ENCODE assay signal across 12 cellular contexts in the genomic region with DNA sequence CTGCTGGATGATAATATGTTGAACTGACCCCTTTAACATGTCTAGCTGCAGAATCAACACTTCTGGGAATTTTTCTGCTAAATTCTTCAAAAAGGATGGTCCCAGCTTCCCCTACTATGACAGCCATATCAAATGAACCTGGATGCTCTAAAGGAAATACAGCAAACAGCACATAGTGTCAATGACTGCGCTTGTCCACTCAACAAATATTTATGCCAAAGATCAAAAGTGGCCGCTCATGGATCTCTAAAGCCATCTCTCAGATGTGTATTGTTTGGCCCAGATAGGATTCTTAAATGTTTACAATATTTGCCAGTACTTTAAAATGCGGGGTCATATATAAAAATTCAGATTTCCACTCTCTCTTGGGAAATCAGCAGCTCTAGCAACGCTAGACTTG. TPM values are rescaled to one million over a fixed set of nuclear protein-coding genes. Genes with fewer than 3 reads are reported as not detected.
A peak's percentile ranks its signal among the peaks of the same experiment; 100 is the strongest.
DNase-seq lines count a peak whose midpoint lies in the region; ATAC-seq and TF ChIP-seq lines count a peak whose summit lies in the region.
"Had no signal": no experiment of that assay in that cellular context is flagged by ENCODE, and none has a peak within 500 bp of the region (broad histone marks: within the 10 kb centered on the region; RNA-seq: fewer than 3 reads in every experiment).

No MANE protein-coding gene starts in this region.

- H3K4me1 Mint-ChIP-seq in MCF 10A (ENCODE audit: insufficient read depth, unreplicated experiment) (no peaks in the 10 kb centered on the region), Caco-2 (ENCODE audit: low read depth, unreplicated experiment) (peaks cover 18% of the 10 kb centered on the region), WTC11 (peaks cover 41% of the 10 kb centered on the region), neural crest cell (peaks cover 11% of the 10 kb centered on the region)

- H3K27ac ChIP-seq in breast epithelium, result no peak overlapping the region

- peak overlapping the region in 2 of 3 donors; percentile 82 to 94 for H3K4me3 ChIP-seq in breast epithelium
- H3K4me3 ChIP-seq in Caco-2 (ENCODE audit: low read depth, low read length), result peak overlapping the region; percentile 24
- H3K4me3 ChIP-seq in HAP-1, result no peak overlapping the region

- BruUV-seq in MCF 10A (replicated peaks; lab: Mats Ljungman, UMichigan) (no TSS peak), Caco-2 (replicated peaks; lab: Mats Ljungman, UMichigan) (no TSS peak)

- H3K4me1 ChIP-seq in breast epithelium (no peaks in the 10 kb centered on the region), Caco-2 (peaks cover 41% of the 10 kb centered on the region), HAP-1 (peaks cover 19% of the 10 kb centered on the region)

- H3K9me3 ChIP-seq in breast epithelium (no peaks in the 10 kb centered on the region), Caco-2 (no peaks in the 10 kb centered on the region), HAP-1 (no peaks in the 10 kb centered on the region)

- H3K27ac Mint-ChIP-seq in MCF 10A (ENCODE audit: low read depth, unreplicated experiment) (no peak overlapping the region), Caco-2 (ENCODE audit: unreplicated experiment) (peak overlapping the region; percentile 4), WTC11 (no peak overlapping the region), neural crest cell (ENCODE audit: unreplicated experiment) (no peak overlapping the region)

- ATAC-seq in WTC11 (no peak), HG03135 (IDR thresholded peaks at IDR 0.05; ENCODE audit: unreplicated experiment) (no peak)

- H3K36me3 ChIP-seq in breast epithelium (peaks cover 3% of the 10 kb centered on the region), Caco-2 (ENCODE audit: control insufficient read depth, insufficient read depth, low read length) (no peaks in the 10 kb centered on the region; the same call in 1 of the 2 replicates), HAP-1 (replicated peaks) (no peaks in the 10 kb centered on the region)

- H3K27me3 Mint-ChIP-seq in MCF 10A (ENCODE audit: insufficient read depth, unreplicated experiment), result no peaks in the 10 kb centered on the region
- no peaks in the 10 kb centered on the region for H3K27me3 Mint-ChIP-seq in Caco-2 (ENCODE audit: insufficient read depth, unreplicated experiment)
- H3K27me3 Mint-ChIP-seq in WTC11 (ENCODE audit: low read depth), result no peaks in the 10 kb centered on the region
- peaks cover 22% of the 10 kb centered on the region for H3K27me3 Mint-ChIP-seq in neural crest cell (ENCODE audit: low read depth)

- no peaks in the 10 kb centered on the region for H3K9me3 Mint-ChIP-seq in MCF 10A (ENCODE audit: unreplicated experiment)
- no peaks in the 10 kb centered on the region for H3K9me3 Mint-ChIP-seq in Caco-2 (ENCODE audit: unreplicated experiment)
- H3K9me3 Mint-ChIP-seq in WTC11, result no peaks in the 10 kb centered on the region
- no peaks in the 10 kb centered on the region for H3K9me3 Mint-ChIP-seq in neural crest cell

- CTCF ChIA-PET in MCF 10A (lab: Yijun Ruan, JAX), result no interaction called here
- CTCF ChIA-PET in Caco-2 (lab: Charles Lee), result interaction anchor here (0.6 kb wide), 1 partner anchor 54 kb away, joined by 3 read pairs; no protein-coding TSS in a partner anchor
- CTCF ChIA-PET in WTC11 (lab: Charles Lee), result no interaction called here

- H3K4me3 Mint-ChIP-seq in MCF 10A (ENCODE audit: unreplicated experiment), result no peak overlapping the region
- H3K4me3 Mint-ChIP-seq in Caco-2 (ENCODE audit: unreplicated experiment), result peak overlapping the region; percentile 82
- no peak overlapping the region for H3K4me3 Mint-ChIP-seq in WTC11
- H3K4me3 Mint-ChIP-seq in neural crest cell, result peak overlapping the region; percentile 50

- H3K36me3 Mint-ChIP-seq in MCF 10A (ENCODE audit: insufficient read depth, unreplicated experiment), result no peaks in the 10 kb centered on the region
- peaks cover 68% of the 10 kb centered on the region for H3K36me3 Mint-ChIP-seq in Caco-2 (ENCODE audit: insufficient read depth, unreplicated experiment)
- H3K36me3 Mint-ChIP-seq in WTC11, result no peaks in the 10 kb centered on the region
- no peaks in the 10 kb centered on the region for H3K36me3 Mint-ChIP-seq in neural crest cell (ENCODE audit: low read depth)

- TF ChIP-seq CTCF in breast epithelium (IDR thresholded peaks at IDR 0.05) (no peak), MCF 10A (IDR thresholded peaks at IDR 0.05; ENCODE audit: unreplicated experiment) (no peak), Caco-2 (IDR thresholded peaks at IDR 0.05; ENCODE audit: insufficient read depth in 1 of 2, low read depth in 1 of 2, low read length in 1 of 2, severe bottlenecking in 1 of 2, unreplicated experiment in 1 of 2) (no peak), WTC11 (IDR thresholded peaks at IDR 0.05) (no peak), neural crest cell (conservative IDR thresholded peaks at IDR 0.05) (no peak)

- intact Hi-C loops in breast epithelium (cut with DNase I; ENCODE audit: low total_unique reads) (no loop called here), MCF 10A (cut with micrococcal nuclease) (no loop called here), Caco-2 (cut with micrococcal nuclease; ENCODE audit: unreplicated experiment) (no loop called here)

- DNase-seq in breast epithelium (ENCODE audit: low spot score in 2 of 2), result no peak
- no peak for DNase-seq in MCF 10A (ENCODE audit: unreplicated experiment)
- no peak for DNase-seq in Caco-2
- DNase-seq in WTC11 (ENCODE audit: low spot score), result no peak
- DNase-seq in neural crest cell (ENCODE audit: low read depth, low spot score), result no peak
- no peak for DNase-seq in NCI-H146 treated with DMSO at 0.1 percent for 48 hours (lab: John Stamatoyannopoulos, UW; ENCODE audit: unreplicated experiment)
- DNase-seq in HAP-1 (ENCODE audit: low spot score in 2 of 2), result no peak
- DNase-seq: Calu3, Karpas-422, NCI-H1930, NCI-H2171 treated with DMSO at 0.1 percent for 48 hours had no signal

- TF ChIP-seq POLR2A in breast epithelium (IDR thresholded peaks at IDR 0.05), result no peak

- in situ Hi-C loops in HAP-1 (cut with MboI; ENCODE audit: low sequenced_read_pairs), result no loop called here

- POLR2A ChIA-PET in MCF 10A (lab: Yijun Ruan, JAX) (interaction anchor here (0.9 to 6.3 kb wide), 7 partner anchors 10 to 107 kb away, joined by 3 to 40 read pairs (median 5); a partner anchor contains a TSS), Caco-2 (lab: Charles Lee) (no interaction called here), WTC11 (lab: Charles Lee) (no interaction called here)

- H3K27me3 ChIP-seq in breast epithelium, result no peaks in the 10 kb centered on the region
- H3K27me3 ChIP-seq in Caco-2 (replicated peaks; ENCODE audit: control insufficient read depth, insufficient read depth, low read length), result no peaks in the 10 kb centered on the region
- H3K27me3 ChIP-seq in HAP-1 (ENCODE audit: low read depth), result no peaks in the 10 kb centered on the region

TF ChIP-seq in WTC11, 78 proteins besides CTCF, POLR2A, EP300 and RAD21:
- TF ChIP-seq ZNF232 (CRISPR knock-in tag; IDR thresholded peaks at IDR 0.05) (no peak), ZNF416 (CRISPR knock-in tag; IDR thresholded peaks at IDR 0.05) (no peak), ZNF219 (CRISPR knock-in tag; IDR thresholded peaks at IDR 0.05; ENCODE audit: borderline replicate concordance) (no peak), TEAD1 (CRISPR knock-in tag; IDR thresholded peaks at IDR 0.05) (no peak), ZBTB21 (CRISPR knock-in tag; IDR thresholded peaks at IDR 0.05; ENCODE audit: borderline replicate concordance) (no peak), IRF2 (CRISPR knock-in tag; IDR thresholded peaks at IDR 0.05; ENCODE audit: borderline replicate concordance, low read depth) (no peak), GABPB1 (CRISPR knock-in tag; IDR thresholded peaks at IDR 0.05) (0 out of 2 replicates have a peak, but pooled peaks have one; percentile 24)
- TF ChIP-seq, protein P1, sequence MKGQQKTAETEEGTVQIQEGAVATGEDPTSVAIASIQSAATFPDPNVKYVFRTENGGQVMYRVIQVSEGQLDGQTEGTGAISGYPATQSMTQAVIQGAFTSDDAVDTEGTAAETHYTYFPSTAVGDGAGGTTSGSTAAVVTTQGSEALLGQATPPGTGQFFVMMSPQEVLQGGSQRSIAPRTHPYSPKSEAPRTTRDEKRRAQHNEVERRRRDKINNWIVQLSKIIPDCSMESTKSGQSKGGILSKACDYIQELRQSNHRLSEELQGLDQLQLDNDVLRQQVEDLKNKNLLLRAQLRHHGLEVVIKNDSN (CRISPR knock-in tag; IDR thresholded peaks at IDR 0.05), result no peak
TF ChIP-seq in WTC11: peak in this region for 1.

RNA-seq across cellular contexts. Expression of a gene that starts 3.3 kb away (rescaled TPM):
- total RNA-seq in breast epithelium, result 10 to 100 TPM; 33.3 to 52.8 (median 40.6) TPM
- 6.6 and 9.3 TPM in 2 replicates for total RNA-seq in MCF 10A (2022)
- 177 and 194 TPM in 2 replicates for total RNA-seq in Caco-2 (2022)
- total RNA-seq in WTC11 (2021), result 30.1 to 37.1 TPM (median 30.4 TPM) in 3 replicates
- 13.3 and 13.4 TPM in 2 replicates for total RNA-seq in neural crest cell

RNA-seq across cellular contexts. Expression of a gene that starts 59.0 kb away (rescaled TPM):
- total RNA-seq in breast epithelium, result 10 to 100 TPM; 43.6 to 93.2 (median 47.7) TPM
- 132 TPM in 2 replicates for total RNA-seq in MCF 10A (2022)
- total RNA-seq in Caco-2 (2022), result 101 and 104 TPM in 2 replicates
- 94.6 to 136 TPM (median 124 TPM) in 3 replicates for total RNA-seq in WTC11 (2021)
- 125 and 128 TPM in 2 replicates for total RNA-seq in neural crest cell

Comparison
In these comparisons a context has a peak if more than half of its experiments do, and no peak if none do; other contexts are left out.
1. H3K4me3 Mint-ChIP-seq: peak in Caco-2 (single experiment) and neural crest cell (single experiment); none in MCF 10A (single experiment) and WTC11 (single experiment).